Comparison of ENCODE assay signal across 1 cellular context in genomic region chr10:59628456-59628855, GRCh38.
TF ChIP-seq lines count a peak whose summit lies in the region.

No MANE protein-coding gene starts in this region.

TF ChIP-seq in H1, 55 proteins besides CTCF, POLR2A, EP300 and RAD21:
- no peak for TF ChIP-seq SP1 (IDR thresholded peaks at IDR 0.05; ENCODE audit: low read depth, low read length)
- no peak for TF ChIP-seq HDAC2 (IDR thresholded peaks at IDR 0.05; ENCODE audit: borderline replicate concordance in 1 of 2, low read depth in 2 of 2, low read length in 2 of 2)
- TF ChIP-seq TBP (IDR thresholded peaks at IDR 0.05; ENCODE audit: low read depth, low read length) = no peak
- TF ChIP-seq CREB1 (IDR thresholded peaks at IDR 0.05) = no peak
- TF ChIP-seq JUN (IDR thresholded peaks at IDR 0.05; ENCODE audit: low read depth, low read length) = no peak
- no peak for TF ChIP-seq ASH2L (IDR thresholded peaks at IDR 0.05; ENCODE audit: low read length)
- no peak for TF ChIP-seq SP2 (IDR thresholded peaks at IDR 0.05; ENCODE audit: low read length)
- TF ChIP-seq TEAD4 (IDR thresholded peaks at IDR 0.05; ENCODE audit: low read depth, low read length) = no peak
- TF ChIP-seq HDAC6 (IDR thresholded peaks at IDR 0.05; ENCODE audit: low read depth, low read length) = no peak
- TF ChIP-seq TCF12 (IDR thresholded peaks at IDR 0.05; ENCODE audit: low read depth, low read length) = no peak
- no peak for TF ChIP-seq SP4 (IDR thresholded peaks at IDR 0.05; ENCODE audit: low read length)
- no peak for TF ChIP-seq RFX5 (IDR thresholded peaks at IDR 0.05; ENCODE audit: borderline replicate concordance, low read depth, low read length)
- TF ChIP-seq USF2 (IDR thresholded peaks at IDR 0.05; ENCODE audit: low read length) = no peak
- no peak for TF ChIP-seq E2F6 (IDR thresholded peaks at IDR 0.05)
- TF ChIP-seq BRCA1 (IDR thresholded peaks at IDR 0.05; ENCODE audit: low read depth, low read length) = no peak
